In genomic region chr19:4390017-4390861, GRCh38 we compare ENCODE assay signal across 9 cellular contexts. TPM values are rescaled to one million over a fixed set of nuclear protein-coding genes. Genes with fewer than 3 reads are reported as not detected.
DNase-seq lines count a peak whose midpoint lies in the region; ATAC-seq, FAIRE-seq and TF ChIP-seq lines count a peak whose summit lies in the region.
"Had no signal": no experiment of that assay in that cellular context is flagged by ENCODE, and none has a peak within 500 bp of the region (broad histone marks: within the 10 kb centered on the region; RNA-seq: fewer than 3 reads in every experiment).

No MANE protein-coding gene starts in this region.

- H3K9me3 Mint-ChIP-seq in MCF 10A (ENCODE audit: unreplicated experiment) = no peaks in the 10 kb centered on the region

- peak overlapping the region; percentile 28 for H3K4me3 Mint-ChIP-seq in MCF 10A (ENCODE audit: unreplicated experiment)

- no peak overlapping the region for H3K4me3 ChIP-seq in left lung
- H3K4me3 ChIP-seq in testis = no peak overlapping the region
- H3K4me3 ChIP-seq: A549 had no signal

- no TSS peak for BruUV-seq in MCF 10A (replicated peaks; lab: Mats Ljungman, UMichigan)

- 43 to 65% methylated on average over 16 to 19 of the region's 19 CpGs for WGBS in testis, 2 donors

- H3K9me3 ChIP-seq in left lung = no peaks in the 10 kb centered on the region
- H3K9me3 ChIP-seq in testis = no peaks in the 10 kb centered on the region
- H3K9me3 ChIP-seq: A549 had no signal

- no peak for FAIRE-seq in urothelium cell line (lab: Jason Lieb, UNC)
- FAIRE-seq: A549 had no signal

- CTCF ChIA-PET in MCF 10A (lab: Yijun Ruan, JAX) (interaction anchor here (2.2 kb wide), 2 partner anchors 10 to 12 kb away, joined by 5 to 10 read pairs; partner anchors contain the start of genes CHAF1A and SH3GL1), GM10248 (lab: Yijun Ruan, JAX) (interaction anchor here (0.9 to 2.4 kb wide), 4 partner anchors 11 to 15 kb away, joined by 3 to 14 read pairs (median 6); partner anchors contain the start of gene SH3GL1)

- H3K4me1 ChIP-seq in left lung (peaks cover 53 to 80% of the 10 kb centered on the region in 2 donors), testis (peaks cover 74% of the 10 kb centered on the region)
- H3K4me1 ChIP-seq: A549 had no signal

- H3K4me1 Mint-ChIP-seq in MCF 10A (ENCODE audit: insufficient read depth, unreplicated experiment) = peaks cover 51% of the 10 kb centered on the region

- no peaks in the 10 kb centered on the region for H3K27me3 Mint-ChIP-seq in MCF 10A (ENCODE audit: insufficient read depth, unreplicated experiment)

- no peaks in the 10 kb centered on the region for H3K27me3 ChIP-seq in left lung
- H3K27me3 ChIP-seq in testis = no peaks in the 10 kb centered on the region

- TF ChIP-seq POLR2A in testis (IDR thresholded peaks at IDR 0.05) = no peak

- POLR2A ChIA-PET in MCF 10A (lab: Yijun Ruan, JAX) (interaction anchor here (1.1 to 1.8 kb wide), 3 partner anchors 8 to 16 kb away, joined by 4 to 5 read pairs (median 5); no protein-coding TSS in a partner anchor), GM10248 (lab: Yijun Ruan, JAX) (interaction anchor here (0.6 kb wide), 1 partner anchor 114 kb away, joined by 3 read pairs; no protein-coding TSS in a partner anchor)

- DNase-seq in NCI-H2171 treated with DMSO at 0.1 percent for 48 hours (lab: John Stamatoyannopoulos, UW) (peak; percentile 26), NCI-H2171 (lab: John Stamatoyannopoulos, UW) (no peak), MCF 10A (ENCODE audit: unreplicated experiment) (no peak), left lung (peak; percentile 63 to 80), testis (peak; percentile 43), urothelium cell line (ENCODE audit: low spot score) (no peak), GM10248 (ENCODE audit: extremely low spot score) (no peak)

- H3K27ac Mint-ChIP-seq in MCF 10A (ENCODE audit: low read depth, unreplicated experiment) = peak overlapping the region; percentile 93

- ATAC-seq in left lung = peak; percentile 46
- no peak for ATAC-seq in HG03139 (IDR thresholded peaks at IDR 0.05; ENCODE audit: unreplicated experiment)
- ATAC-seq: A549 had no signal

- H3K36me3 ChIP-seq in left lung (peaks cover 0 to 47% of the 10 kb centered on the region in 2 donors), testis (ENCODE audit: low read depth, missing control alignments) (no peaks in the 10 kb centered on the region)

- intact Hi-C loops in MCF 10A (cut with micrococcal nuclease) = no loop called here
- intact Hi-C loops in left lung (cut with DNase I) = no loop called here
- intact Hi-C loops in testis (cut with DNase I; ENCODE audit: low total_unique reads) = no loop called here

- TF ChIP-seq CTCF in MCF 10A (IDR thresholded peaks at IDR 0.05; ENCODE audit: unreplicated experiment) (no peak), left lung (IDR thresholded peaks at IDR 0.05) (no peak), testis (IDR thresholded peaks at IDR 0.05) (no peak), GM10248 (IDR thresholded peaks at IDR 0.05; ENCODE audit: control extremely low read depth, extremely low read depth, low read depth, missing control alignments) (no peak)

- H3K27ac ChIP-seq in left lung = peak overlapping the region; percentile 77 to 83
- H3K27ac ChIP-seq in testis = peak overlapping the region; percentile 40 to 64
- H3K27ac ChIP-seq: A549 had no signal

- peaks cover 41% of the 10 kb centered on the region for H3K36me3 Mint-ChIP-seq in MCF 10A (ENCODE audit: insufficient read depth, unreplicated experiment)

RNA-seq across cellular contexts. Expression of gene SH3GL1, which starts 10.1 kb away (rescaled TPM):
- total RNA-seq in MCF 10A (2022) (94.4 and 106 TPM in 2 replicates), left lung (10 to 100 TPM; 64.6 to 71.8 TPM), testis (10 to 100 TPM; 41.6 to 53.4 TPM)
- polyA plus RNA-seq in testis (ENCODE audit: insufficient read depth, low read depth, low replicate concordance) = 47.3 TPM

RNA-seq across cellular contexts. Expression of gene CHAF1A, which starts 12.2 kb away (rescaled TPM):
- total RNA-seq in MCF 10A (2022) (15.3 and 16.7 TPM in 2 replicates), left lung (10 to 100 TPM; 15.6 to 24.1 TPM), testis (10 to 100 TPM; 28.6 to 37.7 TPM)
- polyA plus RNA-seq in testis (ENCODE audit: insufficient read depth, low read depth, low replicate concordance) = 24.1 TPM

RNA-seq across cellular contexts. Expression of gene MPND, which starts 46.9 kb away (rescaled TPM):
- total RNA-seq in MCF 10A (2022) (2.4 and 7.2 TPM in 2 replicates), left lung (10 to 100 TPM; 21.9 to 31.3 TPM), testis (10 to 100 TPM in 1 of 2 donors, 1 to 10 TPM in 1; 9.1 to 13.3 TPM)
- 14.3 TPM for polyA plus RNA-seq in testis (ENCODE audit: insufficient read depth, low read depth, low replicate concordance)

RNA-seq across cellular contexts. Expression of gene STAP2, which starts 51.6 kb away (rescaled TPM):
- 14.8 and 20.3 TPM in 2 replicates for total RNA-seq in MCF 10A (2022)
- 10 to 100 TPM; 14.1 to 28.1 TPM for total RNA-seq in left lung
- 1 to 10 TPM; 5.3 to 6.4 TPM for total RNA-seq in testis
- polyA plus RNA-seq in testis (ENCODE audit: insufficient read depth, low read depth, low replicate concordance) = 6.2 TPM

Comparison
In these comparisons a context has a peak if more than half of its experiments do, and no peak if none do; other contexts are left out.
1. DNase-seq: peak in NCI-H2171 treated with DMSO at 0.1 percent for 48 hours (single experiment), left lung (2 of 2) and testis (single experiment); none in NCI-H2171 (single experiment), MCF 10A (single experiment), urothelium cell line (single experiment) and GM10248 (single experiment).